8 cellular contexts compared by ENCODE assay signal in genomic region chr1:43947061-43947889, GRCh38. TPM values are rescaled to one million over a fixed set of nuclear protein-coding genes. Genes with fewer than 3 reads are reported as not detected.
DNase-seq lines count a peak whose midpoint lies in the region; ATAC-seq, FAIRE-seq and TF ChIP-seq lines count a peak whose summit lies in the region.

No MANE protein-coding gene starts in this region.

- H3K9me3 ChIP-seq in Karpas-422 (ENCODE audit: low read length), result no peaks in the 10 kb centered on the region

- TF ChIP-seq CTCF in GM20000 (IDR thresholded peaks at IDR 0.05; ENCODE audit: extremely low read depth, missing control alignments), result no peak

- no peak overlapping the region for H3K18ac ChIP-seq in mesendoderm (ENCODE audit: low read length)

- H2AFZ ChIP-seq in Karpas-422 (ENCODE audit: low read length), result peak overlapping the region; percentile 70; the same call in 1 of the 2 replicates

- no peak overlapping the region for H2AK5ac ChIP-seq in mesendoderm (ENCODE audit: low read length)

- H3K27ac ChIP-seq in Karpas-422 (ENCODE audit: low read length) (peak overlapping the region; percentile 74; the same call in 1 of the 2 replicates), mesendoderm (ENCODE audit: low read depth, low read length) (no peak overlapping the region)

- peak; percentile 31 for ATAC-seq in GM19035 (IDR thresholded peaks at IDR 0.05; ENCODE audit: unreplicated experiment)

- peaks cover 52% of the 10 kb centered on the region for H3K79me2 ChIP-seq in Karpas-422 (ENCODE audit: low read length)
- no peaks in the 10 kb centered on the region for H3K79me2 ChIP-seq in mesendoderm (ENCODE audit: control insufficient read depth, insufficient read depth, low read length)

- H3K36me3 ChIP-seq in Karpas-422 (ENCODE audit: insufficient read depth, low read length), result no peaks in the 10 kb centered on the region
- H3K36me3 ChIP-seq in mesendoderm (ENCODE audit: control insufficient read depth, insufficient read depth, low read length), result no peaks in the 10 kb centered on the region

- peaks cover 4% of the 10 kb centered on the region for H3K79me1 ChIP-seq in mesendoderm (ENCODE audit: low read length)

- no peak overlapping the region for H4K5ac ChIP-seq in mesendoderm (ENCODE audit: low read length)

- no peak for FAIRE-seq in frontal cortex (lab: Jason Lieb, UNC)

- peak; percentile 47 for DNase-seq in Karpas-422
- DNase-seq in cerebellar cortex (ENCODE audit: low spot score), result peak; percentile 65
- DNase-seq in mesendoderm, result no peak
- DNase-seq in GM20000 (ENCODE audit: low spot score), result no peak
- DNase-seq in T-helper 9 cell, result no peak
- DNase-seq in mucosa of gallbladder (ENCODE audit: low spot score), result no peak
- DNase-seq in frontal cortex (ENCODE audit: low spot score in 2 of 2), result no peak

- no peak overlapping the region for H3K4ac ChIP-seq in mesendoderm (ENCODE audit: low read depth, low read length)

- H3K4me2 ChIP-seq in Karpas-422 (ENCODE audit: low read depth, low read length, poor library complexity, severe bottlenecking) (peak overlapping the region; percentile 92), mesendoderm (ENCODE audit: low read length) (peak overlapping the region; percentile 57)

- H2BK15ac ChIP-seq in mesendoderm (replicated peaks; ENCODE audit: low read depth), result no peak overlapping the region

- H2BK120ac ChIP-seq in mesendoderm (ENCODE audit: low read depth, low read length), result no peak overlapping the region

- H3K4me1 ChIP-seq in Karpas-422 (ENCODE audit: low read length), result peaks cover 29% of the 10 kb centered on the region
- peaks cover 2% of the 10 kb centered on the region for H3K4me1 ChIP-seq in mesendoderm (ENCODE audit: control insufficient read depth, low read depth, low read length)

- peak overlapping the region; percentile 97 for H3K4me3 ChIP-seq in Karpas-422 (ENCODE audit: low read length)
- peak overlapping the region; percentile 83 for H3K4me3 ChIP-seq in mesendoderm (ENCODE audit: low read length)

- H3K23ac ChIP-seq in mesendoderm (ENCODE audit: low read length), result no peak overlapping the region

- no peaks in the 10 kb centered on the region for H3K27me3 ChIP-seq in Karpas-422 (ENCODE audit: low read length)
- no peaks in the 10 kb centered on the region for H3K27me3 ChIP-seq in mesendoderm (ENCODE audit: insufficient read depth, low read length, poor library complexity)

- H4K8ac ChIP-seq in mesendoderm (ENCODE audit: low read depth, low read length), result no peak overlapping the region

- H3K9ac ChIP-seq in Karpas-422 (ENCODE audit: low read length) (peak overlapping the region; percentile 94), mesendoderm (ENCODE audit: low read length) (peak overlapping the region; percentile 95)

- WGBS in mesendoderm (ENCODE audit: extremely low coverage, insufficient coverage, low lambda C conversion rate), result no CpG with 5 or more reads among the region's 27 CpGs

- no peaks in the 10 kb centered on the region for H4K20me1 ChIP-seq in Karpas-422 (ENCODE audit: insufficient read depth, low read depth, low read length)

- no peaks in the 10 kb centered on the region for H3K9me2 ChIP-seq in Karpas-422 (replicated peaks; ENCODE audit: insufficient read depth, low read length)

- no peak overlapping the region for H2BK5ac ChIP-seq in mesendoderm (ENCODE audit: low read length)

- H3K56ac ChIP-seq in mesendoderm (ENCODE audit: low read length), result peak overlapping the region; percentile 98

RNA-seq across cellular contexts. Expression of gene IPO13, which starts 0.5 kb away (rescaled TPM):
- total RNA-seq in Karpas-422 (2014; rRNA removed; shearing (Covaris generic); ENCODE audit: low replicate concordance), result 19.8 and 23.3 TPM in 2 replicates
- 10.8 TPM for polyA plus RNA-seq in mesendoderm (2013, experiment 1 of 2)
- polyA plus RNA-seq in mesendoderm (2013, experiment 2 of 2), result 9.7 TPM
- total RNA-seq in mucosa of gallbladder, result 40.3 TPM
- 13.9 TPM for total RNA-seq in frontal cortex

RNA-seq across cellular contexts. Expression of gene ARTN, which starts 13.7 kb away (rescaled TPM):
- 1.0 TPM in 1 of 2 replicates, not detected in the other for total RNA-seq in Karpas-422 (2014; rRNA removed; shearing (Covaris generic); ENCODE audit: low replicate concordance)
- polyA plus RNA-seq in mesendoderm (2013, experiment 1 of 2), result 4.3 TPM
- polyA plus RNA-seq in mesendoderm (2013, experiment 2 of 2), result 4.4 TPM
- total RNA-seq in mucosa of gallbladder (2.1 TPM), frontal cortex (under 0.01 TPM)

RNA-seq across cellular contexts. Expression of gene DPH2, which starts 22.5 kb away (rescaled TPM):
- total RNA-seq in Karpas-422 (2014; rRNA removed; shearing (Covaris generic); ENCODE audit: low replicate concordance), result 42.2 and 44.4 TPM in 2 replicates
- polyA plus RNA-seq in mesendoderm (2013, experiment 1 of 2), result 39.9 TPM
- 39.4 TPM for polyA plus RNA-seq in mesendoderm (2013, experiment 2 of 2)
- total RNA-seq in mucosa of gallbladder (16.6 TPM), frontal cortex (12.2 TPM)

RNA-seq across cellular contexts. Expression of gene ATP6V0B, which starts 27.5 kb away (rescaled TPM):
- 386 and 447 TPM in 2 replicates for total RNA-seq in Karpas-422 (2014; rRNA removed; shearing (Covaris generic); ENCODE audit: low replicate concordance)
- polyA plus RNA-seq in mesendoderm (2013, experiment 1 of 2), result 56.2 TPM
- polyA plus RNA-seq in mesendoderm (2013, experiment 2 of 2), result 55.4 TPM
- total RNA-seq in mucosa of gallbladder, result 138 TPM
- total RNA-seq in frontal cortex, result 265 TPM

RNA-seq across cellular contexts. Expression of gene B4GALT2, which starts 31.7 kb away (rescaled TPM):
- 42.9 and 68.7 TPM in 2 replicates for total RNA-seq in Karpas-422 (2014; rRNA removed; shearing (Covaris generic); ENCODE audit: low replicate concordance)
- 50.4 TPM for polyA plus RNA-seq in mesendoderm (2013, experiment 1 of 2)
- 49.5 TPM for polyA plus RNA-seq in mesendoderm (2013, experiment 2 of 2)
- 23.4 TPM for total RNA-seq in mucosa of gallbladder
- total RNA-seq in frontal cortex, result 119 TPM

Comparison
In these comparisons a context has a peak if more than half of its experiments do, and no peak if none do; other contexts are left out.
1. DNase-seq: peak in Karpas-422 (single experiment) and cerebellar cortex (single experiment); none in mesendoderm (single experiment), GM20000 (single experiment), T-helper 9 cell (single experiment), mucosa of gallbladder (single experiment) and frontal cortex (0 of 2).